In genomic region chr7:124879103-124879502, GRCh38 we compare ENCODE assay signal across 23 cellular contexts.
"Had no signal": no experiment of that assay in that cellular context is flagged by ENCODE, and none has a peak within 500 bp of the region (broad histone marks: within the 10 kb centered on the region; RNA-seq: fewer than 3 reads in every experiment).

No MANE protein-coding gene starts in this region.

- H3K27ac Mint-ChIP-seq: immature natural killer cell, mesothelial cell of epicardium, naive B cell had no signal

- ATAC-seq: foreskin keratinocyte, gastroesophageal sphincter, heart left ventricle, left cardiac atrium, left lung, left ventricle myocardium superior, lower lobe of right lung, mucosa of descending colon had no signal

- FAIRE-seq: colon, endothelial cell of umbilical vein, keratinocyte had no signal

- H3K36me3 ChIP-seq: gastroesophageal sphincter, left lung, lower lobe of right lung had no signal

- H3K79me2 ChIP-seq: hepatocyte had no signal

- H3K4me3 ChIP-seq: coronary artery, dorsolateral prefrontal cortex, esophagus muscularis mucosa, gastroesophageal sphincter, heart left ventricle, hepatocyte, left lung, lower lobe of right lung, mucosa of descending colon had no signal

- H3K4me3 Mint-ChIP-seq: immature natural killer cell, mesothelial cell of epicardium, naive B cell had no signal

- H3K4me1 Mint-ChIP-seq: immature natural killer cell, mesothelial cell of epicardium, naive B cell had no signal

- H3K27ac ChIP-seq: coronary artery, esophagus muscularis mucosa, foreskin keratinocyte, gastroesophageal sphincter, heart left ventricle, hepatocyte, left lung, lower lobe of right lung had no signal

- H2AFZ ChIP-seq: hepatocyte had no signal

- H3K4me1 ChIP-seq: esophagus muscularis mucosa, foreskin keratinocyte, gastroesophageal sphincter, heart left ventricle, left lung, lower lobe of right lung had no signal

- DNase-seq: dermis blood vessel endothelial cell; dorsolateral prefrontal cortex; effector CD4-positive, alpha-beta T cell; effector memory CD4-positive, alpha-beta T cell; foreskin keratinocyte; heart left ventricle; hypothalamus; immature natural killer cell; left cardiac atrium; left lung; left ventricle myocardium superior; lower lobe of right lung; mesenchymal stem cell; mucosa of descending colon; naive B cell had no signal

- H3K27me3 Mint-ChIP-seq: naive B cell had no signal

- H3K9me3 Mint-ChIP-seq: immature natural killer cell, mesothelial cell of epicardium, naive B cell had no signal

- H3K9me3 ChIP-seq: esophagus muscularis mucosa, gastroesophageal sphincter, heart left ventricle, left lung, lower lobe of right lung, mucosa of descending colon had no signal

- H3K27me3 ChIP-seq: dorsolateral prefrontal cortex, esophagus muscularis mucosa, foreskin keratinocyte, gastroesophageal sphincter, heart left ventricle, hepatocyte, left lung had no signal

- H3K4me2 ChIP-seq: hepatocyte had no signal
